ENCODE assay signal across 8 cellular contexts in genomic region chr4:105714071-105714521, GRCh38. TPM values are rescaled to one million over a fixed set of nuclear protein-coding genes. Genes with fewer than 3 reads are reported as not detected.
DNase-seq lines count a peak whose midpoint lies in the region; ATAC-seq and TF ChIP-seq lines count a peak whose summit lies in the region.

No MANE protein-coding gene starts in this region.

- intact Hi-C loops in Right ventricle myocardium superior (cut with DNase I), result loop anchor here (10.0 kb wide), 1 partner anchor 569 kb away; the partner anchor contains the start of gene TET2

- TF ChIP-seq CTCF in epithelial cell of esophagus (IDR thresholded peaks at IDR 0.05; ENCODE audit: insufficient read depth, low read depth, low read length, missing control alignments), result no peak

- H3K4me3 ChIP-seq in epithelial cell of esophagus (ENCODE audit: low read length), result no peak overlapping the region

- peak; percentile 70 for ATAC-seq in GM21723 (IDR thresholded peaks at IDR 0.05; ENCODE audit: unreplicated experiment)
- ATAC-seq in Right ventricle myocardium superior (ENCODE audit: poor library complexity), result no peak

- DNase-seq in GDM1 (lab: John Stamatoyannopoulos, UW) (peak; percentile 8), LHCN-M2 (ENCODE audit: low read depth) (peak; percentile 76), epithelial cell of esophagus (ENCODE audit: low read depth) (peak; percentile 9), Right ventricle myocardium superior (no peak), NCI-H2171 (lab: John Stamatoyannopoulos, UW) (no peak), HuH-7 (ENCODE audit: low spot score) (no peak)
- no peak for DNase-seq in activated T-cell treated with anti-CD3 and anti-CD28 coated beads, Interleukin-2, amount 50 U/mL, for 1 hour

RNA-seq across cellular contexts. Expression of gene GSTCD, which starts 5.5 kb away (rescaled TPM):
- total RNA-seq in LHCN-M2 (2014; rRNA removed) (18.6 and 25.8 TPM in 2 replicates), Right ventricle myocardium superior (3.4 TPM)
- 3.1 TPM for polyA plus RNA-seq in LHCN-M2 (2012)

RNA-seq across cellular contexts. Expression of gene INTS12, which starts 5.6 kb away (rescaled TPM):
- total RNA-seq in LHCN-M2 (2014; rRNA removed) (18.1 and 23.9 TPM in 2 replicates), Right ventricle myocardium superior (21.0 TPM)
- 17.2 TPM for polyA plus RNA-seq in LHCN-M2 (2012)

Comparison
In these comparisons a context has a peak if more than half of its experiments do, and no peak if none do; other contexts are left out.
1. DNase-seq: peak in GDM1 (single experiment), LHCN-M2 (single experiment) and epithelial cell of esophagus (single experiment); none in Right ventricle myocardium superior (single experiment), NCI-H2171 (single experiment), activated T-cell treated with anti-CD3 and anti-CD28 coated beads, Interleukin-2, amount 50 U/mL, for 1 hour (single experiment) and HuH-7 (single experiment).